In the genomic region with DNA sequence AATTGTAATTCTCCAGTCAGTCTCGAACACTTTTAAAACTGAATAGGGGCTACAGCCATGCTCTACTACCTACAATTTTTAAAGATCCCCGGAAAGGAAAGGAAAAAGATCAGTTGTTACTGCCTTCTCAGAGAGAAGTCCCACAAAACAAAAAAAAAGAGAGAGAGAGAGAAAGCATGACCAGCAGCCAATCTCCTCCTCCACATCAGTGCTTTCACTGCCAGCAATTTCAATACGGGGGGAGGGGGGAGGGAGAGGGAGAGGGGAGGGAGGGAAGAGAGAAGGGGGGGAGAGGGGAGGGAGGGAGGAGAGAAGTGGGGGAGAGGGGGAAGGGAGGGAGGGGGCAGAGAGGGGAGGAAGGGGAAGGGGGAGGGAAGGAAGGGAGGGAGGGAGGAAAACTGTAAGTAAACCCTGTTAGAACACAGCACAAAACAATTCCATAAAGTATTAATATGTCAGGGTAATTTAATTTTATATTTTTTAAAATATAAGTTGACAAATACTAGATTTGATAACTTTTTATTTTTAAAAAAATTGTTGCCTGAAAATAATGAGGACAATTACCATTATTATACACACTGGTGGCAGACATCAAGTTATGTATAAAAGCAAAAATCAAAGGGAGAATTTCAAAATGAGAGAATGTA, we compare ENCODE assay signal across 20 cellular contexts.
DNase-seq lines count a peak whose midpoint lies in the region; ATAC-seq, FAIRE-seq and TF ChIP-seq lines count a peak whose summit lies in the region.
"Had no signal": no experiment of that assay in that cellular context is flagged by ENCODE, and none has a peak within 500 bp of the region (broad histone marks: within the 10 kb centered on the region; RNA-seq: fewer than 3 reads in every experiment).

No MANE protein-coding gene starts in this region.

- H3K27me3 Mint-ChIP-seq in natural killer cell (ENCODE audit: low read depth in 2 of 2) = no peaks in the 10 kb centered on the region
- no peaks in the 10 kb centered on the region for H3K27me3 Mint-ChIP-seq in natural killer cell treated with Interleukin-12 subunit alpha and Interleukin-12 subunit beta and Interleukin-15 and Interleukin-18, amount 100 ng/mL, for 72 hours
- H3K27me3 Mint-ChIP-seq: activated CD4-positive, alpha-beta T cell treated with anti-CD3 and anti-CD28 coated beads for 36 hours; CD8-positive, alpha-beta memory T cell had no signal

- DNase-seq in natural killer cell = no peak
- DNase-seq in natural killer cell treated with Interleukin-12 subunit alpha and Interleukin-12 subunit beta and Interleukin-15 and Interleukin-18, amount 100 ng/mL, for 72 hours (ENCODE audit: low spot score) = no peak
- DNase-seq in caudate nucleus (lab: John Stamatoyannopoulos, UW) = peak in 2 of 61 donors; percentile 1
- DNase-seq in kidney glomerular epithelial cell (lab: John Stamatoyannopoulos, UW) = peak; percentile 7
- DNase-seq in urothelium cell line (ENCODE audit: low spot score) = peak; percentile 12
- DNase-seq in H54 (ENCODE audit: insufficient read length, low spot score) = no peak
- no peak for DNase-seq in COLO668 (lab: John Stamatoyannopoulos, UW; ENCODE audit: unreplicated experiment)
- no peak for DNase-seq in C1 segment of cervical spinal cord (lab: John Stamatoyannopoulos, UW)
- DNase-seq: activated CD4-positive, alpha-beta T cell treated with anti-CD3 and anti-CD28 coated beads for 36 hours; CD8-positive, alpha-beta memory T cell; effector memory CD4-positive, alpha-beta T cell; HFFc6; left colon; NCI-H2171 treated with DMSO at 0.1 percent for 48 hours; NCI-H748 treated with DMSO at 0.1 percent for 48 hours; T-helper 9 cell had no signal

- peaks cover 19 to 23% of the 10 kb centered on the region in 2 donors for H3K4me1 Mint-ChIP-seq in natural killer cell
- H3K4me1 Mint-ChIP-seq in natural killer cell treated with Interleukin-12 subunit alpha and Interleukin-12 subunit beta and Interleukin-15 and Interleukin-18, amount 100 ng/mL, for 72 hours (ENCODE audit: low read depth in 2 of 2) = peaks cover 16% of the 10 kb centered on the region in 2 donors

- H3K4me3 Mint-ChIP-seq in natural killer cell = no peak overlapping the region
- no peak overlapping the region for H3K4me3 Mint-ChIP-seq in natural killer cell treated with Interleukin-12 subunit alpha and Interleukin-12 subunit beta and Interleukin-15 and Interleukin-18, amount 100 ng/mL, for 72 hours
- H3K4me3 Mint-ChIP-seq: activated CD4-positive, alpha-beta T cell treated with anti-CD3 and anti-CD28 coated beads for 36 hours; HFFc6 had no signal

- no peak for TF ChIP-seq CTCF in natural killer cell (IDR thresholded peaks at IDR 0.05)

- peak overlapping the region; percentile 6 for H3K27ac ChIP-seq in caudate nucleus (ENCODE audit: low read depth, low read length)
- H3K27ac ChIP-seq: hepatocyte, parathyroid adenoma had no signal

- H3K27ac Mint-ChIP-seq in natural killer cell = peak overlapping the region; percentile 40 to 58
- peak overlapping the region in 1 of 2 donors; percentile 33 for H3K27ac Mint-ChIP-seq in natural killer cell treated with Interleukin-12 subunit alpha and Interleukin-12 subunit beta and Interleukin-15 and Interleukin-18, amount 100 ng/mL, for 72 hours
- H3K27ac Mint-ChIP-seq: activated CD4-positive, alpha-beta T cell treated with anti-CD3 and anti-CD28 coated beads for 36 hours; HFFc6 had no signal

- no peak for TF ChIP-seq POLR2A in H54 (IDR thresholded peaks at IDR 0.05; ENCODE audit: low read depth, low read length)

- intact Hi-C loops in natural killer cell (cut with micrococcal nuclease) = no loop called here

- H3K9me3 Mint-ChIP-seq in natural killer cell = peaks cover 2 to 11% of the 10 kb centered on the region in 2 donors
- no peaks in the 10 kb centered on the region for H3K9me3 Mint-ChIP-seq in natural killer cell treated with Interleukin-12 subunit alpha and Interleukin-12 subunit beta and Interleukin-15 and Interleukin-18, amount 100 ng/mL, for 72 hours

- ATAC-seq in natural killer cell = no peak
- no peak for ATAC-seq in natural killer cell treated with Interleukin-12 subunit alpha and Interleukin-12 subunit beta and Interleukin-15 and Interleukin-18, amount 100 ng/mL, for 72 hours
- ATAC-seq: activated CD4-positive, alpha-beta T cell treated with anti-CD3 and anti-CD28 coated beads for 36 hours; left colon; SK-N-SH treated with all-trans-retinoic acid at 6 μM for 48 hours had no signal

- FAIRE-seq in urothelium cell line (lab: Jason Lieb, UNC) (no peak), H54 (lab: Jason Lieb, UNC) (no peak)
- FAIRE-seq: RCC 7860 had no signal

- H3K36me3 Mint-ChIP-seq in natural killer cell = peaks cover 47% of the 10 kb centered on the region
- peaks cover 52% of the 10 kb centered on the region for H3K36me3 Mint-ChIP-seq in natural killer cell treated with Interleukin-12 subunit alpha and Interleukin-12 subunit beta and Interleukin-15 and Interleukin-18, amount 100 ng/mL, for 72 hours

Comparison
In these comparisons a context has a peak if more than half of its experiments do, and no peak if none do; other contexts are left out.
1. DNase-seq: peak in kidney glomerular epithelial cell (single experiment) and urothelium cell line (single experiment); none in natural killer cell (single experiment), natural killer cell treated with Interleukin-12 subunit alpha and Interleukin-12 subunit beta and Interleukin-15 and Interleukin-18, amount 100 ng/mL, for 72 hours (single experiment), H54 (single experiment), COLO668 (single experiment) and C1 segment of cervical spinal cord (0 of 14).